Comparison of ENCODE assay signal across 1 cellular context in genomic region chr17:72928454-72929136, GRCh38.
TF ChIP-seq lines count a peak whose summit lies in the region.

No MANE protein-coding gene starts in this region.

TF ChIP-seq in HepG2, 621 proteins besides CTCF, POLR2A, EP300 and RAD21 (continued from another document and continues in another):
- TF ChIP-seq ZNF770 (CRISPR knock-in tag; IDR thresholded peaks at IDR 0.05): no peak
- no peak for TF ChIP-seq ONECUT2 (CRISPR knock-in tag; IDR thresholded peaks at IDR 0.05)
- no peak for TF ChIP-seq ZNF557 (CRISPR knock-in tag; IDR thresholded peaks at IDR 0.05)
- TF ChIP-seq ZNF768 (CRISPR knock-in tag; IDR thresholded peaks at IDR 0.05): 0 out of 2 replicates have a peak, but pooled peaks have one; percentile 12
- TF ChIP-seq RAD51 (IDR thresholded peaks at IDR 0.05; ENCODE audit: borderline replicate concordance): no peak
- no peak for TF ChIP-seq PHB2 (IDR thresholded peaks at IDR 0.05; ENCODE audit: partially characterized antibody)
- TF ChIP-seq CSRNP2 (CRISPR knock-in tag; conservative IDR thresholded peaks at IDR 0.05; ENCODE audit: low read depth): no peak
- no peak for TF ChIP-seq DMAP1 (CRISPR knock-in tag; IDR thresholded peaks at IDR 0.05)
- no peak for TF ChIP-seq ZNF580 (CRISPR knock-in tag; IDR thresholded peaks at IDR 0.05; ENCODE audit: borderline replicate concordance, low read depth)
- no peak for TF ChIP-seq XBP1 (CRISPR knock-in tag; IDR thresholded peaks at IDR 0.05)
- no peak for TF ChIP-seq CBX1 (IDR thresholded peaks at IDR 0.05; ENCODE audit: low read depth)
- TF ChIP-seq PRMT3 (CRISPR knock-in tag; IDR thresholded peaks at IDR 0.05; ENCODE audit: borderline replicate concordance, low read depth): no peak
- no peak for TF ChIP-seq SPEN (CRISPR knock-in tag; IDR thresholded peaks at IDR 0.05; ENCODE audit: low read depth)
- TF ChIP-seq TARDBP (CRISPR knock-in tag; IDR thresholded peaks at IDR 0.05): no peak; the same call in 1 of the 2 replicates
- TF ChIP-seq ZNF609 (CRISPR knock-in tag; IDR thresholded peaks at IDR 0.05; ENCODE audit: borderline replicate concordance): no peak
- no peak for TF ChIP-seq HINFP (CRISPR knock-in tag; IDR thresholded peaks at IDR 0.05; ENCODE audit: low read depth)
- TF ChIP-seq ASH2L (IDR thresholded peaks at IDR 0.05; ENCODE audit: insufficient read length, low read depth, low read length): peak; percentile 76
- no peak for TF ChIP-seq ZBTB3 (CRISPR knock-in tag; IDR thresholded peaks at IDR 0.05; ENCODE audit: borderline replicate concordance, low read depth)
- TF ChIP-seq PAWR (CRISPR knock-in tag; IDR thresholded peaks at IDR 0.05; ENCODE audit: borderline replicate concordance): no peak
- no peak for TF ChIP-seq THAP9 (CRISPR knock-in tag; IDR thresholded peaks at IDR 0.05; ENCODE audit: borderline replicate concordance)
- TF ChIP-seq ZNF460 (CRISPR knock-in tag; IDR thresholded peaks at IDR 0.05; ENCODE audit: borderline replicate concordance): no peak
- no peak for TF ChIP-seq SMAD9 (CRISPR knock-in tag; IDR thresholded peaks at IDR 0.05)
- no peak for TF ChIP-seq ZBTB40 (IDR thresholded peaks at IDR 0.05)
- peak; percentile 36; the same call in 1 of the 2 replicates for TF ChIP-seq ZBTB40 (CRISPR knock-in tag; IDR thresholded peaks at IDR 0.05)
- TF ChIP-seq HNRNPUL1 (IDR thresholded peaks at IDR 0.05; ENCODE audit: low read depth, low read length): no peak
- no peak for TF ChIP-seq PTBP1 (IDR thresholded peaks at IDR 0.05; ENCODE audit: low read depth, low read length, poor library complexity, severe bottlenecking)
- TF ChIP-seq ZSCAN31 (CRISPR knock-in tag; IDR thresholded peaks at IDR 0.05; ENCODE audit: low read depth): no peak
- no peak for TF ChIP-seq MYC (CRISPR knock-in tag; IDR thresholded peaks at IDR 0.05; ENCODE audit: borderline replicate concordance)
- TF ChIP-seq ZNF800 (CRISPR knock-in tag; IDR thresholded peaks at IDR 0.05): no peak
- TF ChIP-seq ZNF839 (CRISPR knock-in tag; IDR thresholded peaks at IDR 0.05; ENCODE audit: borderline replicate concordance): no peak
- no peak for TF ChIP-seq SNAPC2 (CRISPR knock-in tag; IDR thresholded peaks at IDR 0.05)
